In the genomic region with DNA sequence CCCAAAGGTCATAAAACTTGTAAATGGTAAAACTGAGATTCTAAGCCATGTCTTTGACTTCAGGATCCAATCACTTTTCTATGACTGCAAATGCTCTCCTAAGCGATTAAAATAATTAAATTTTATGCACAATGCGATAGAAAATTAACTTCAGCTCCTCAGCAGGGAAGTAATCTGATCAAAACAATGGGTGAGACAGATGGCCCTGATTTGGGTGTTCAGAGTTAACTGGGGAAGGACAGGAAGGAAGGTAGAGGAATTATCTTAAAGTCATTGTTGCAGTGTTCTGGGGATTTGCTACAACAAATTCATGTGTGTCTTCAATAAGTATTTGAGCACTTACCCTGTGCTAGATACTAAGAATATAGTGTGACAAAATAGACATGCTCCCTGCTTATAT, we compare ENCODE assay signal across 26 cellular contexts.
"Had no signal": no experiment of that assay in that cellular context is flagged by ENCODE, and none has a peak within 500 bp of the region (broad histone marks: within the 10 kb centered on the region; RNA-seq: fewer than 3 reads in every experiment).

No MANE protein-coding gene starts in this region.

- H3K27me3 ChIP-seq: esophagus muscularis mucosa, foreskin keratinocyte, gastroesophageal sphincter, hepatocyte, left lung, sigmoid colon, testis, tibial artery had no signal

- H3K27ac ChIP-seq: esophagus muscularis mucosa, foreskin keratinocyte, gastroesophageal sphincter, heart left ventricle, hepatocyte, left lung, prostate gland, sigmoid colon, testis, tibial artery had no signal

- FAIRE-seq: colon, endothelial cell of umbilical vein, kidney had no signal

- H3K36me3 ChIP-seq: esophagus muscularis mucosa, gastroesophageal sphincter, heart left ventricle, left lung, prostate gland, sigmoid colon, tibial artery had no signal

- ATAC-seq: foreskin keratinocyte; gastroesophageal sphincter; heart left ventricle; left cardiac atrium; left lung; naive thymus-derived CD4-positive, alpha-beta T cell; right cardiac atrium; stimulated activated memory B cell treated with anti-CD40 and anti-IgM and Interleukin-4, amounts not matched to agents 10 μg/mL and 1 μg/mL and 100 μg/mL, for 72 hours; stimulated activated naive CD8-positive, alpha-beta T cell treated with anti-CD3 and anti-CD28 coated beads, Interleukin-15, Interleukin-2, amounts not matched to agents 100 U/mL and 50 U/mL, for 24 hours had no signal

- H3K4me1 ChIP-seq: esophagus muscularis mucosa, foreskin keratinocyte, gastroesophageal sphincter, heart left ventricle, left lung, prostate gland, sigmoid colon, testis, tibial artery had no signal

- H3K9me3 ChIP-seq: esophagus muscularis mucosa, gastroesophageal sphincter, heart left ventricle, left lung, prostate gland, sigmoid colon, testis, tibial artery had no signal

- H3K4me3 ChIP-seq: esophagus muscularis mucosa, gastroesophageal sphincter, heart left ventricle, hepatocyte, left lung, prostate gland, sigmoid colon, testis, tibial artery had no signal

- DNase-seq: effector CD8-positive, alpha-beta T cell; heart left ventricle; kidney; left cardiac atrium; left lung; mesenchymal stem cell; midbrain; naive thymus-derived CD4-positive, alpha-beta T cell; nephron progenitor cell; nucleus accumbens; right cardiac atrium; sigmoid colon; stimulated activated CD4-positive, alpha-beta T cell treated with anti-CD3 and anti-CD28 coated beads, Interleukin-2, amount 100 ng/mL, for 24 hours; stimulated activated CD4-positive, alpha-beta T cell treated with anti-CD3 and anti-CD28 coated beads, Interleukin-4, amount 100 ng/mL, for 4 hours; stimulated activated naive CD8-positive, alpha-beta T cell treated with anti-CD3 and anti-CD28 coated beads, Interleukin-15, Interleukin-2, amounts not matched to agents 100 U/mL and 50 U/mL, for 24 hours; substantia nigra; testis; tibial artery had no signal
